In the genomic region with DNA sequence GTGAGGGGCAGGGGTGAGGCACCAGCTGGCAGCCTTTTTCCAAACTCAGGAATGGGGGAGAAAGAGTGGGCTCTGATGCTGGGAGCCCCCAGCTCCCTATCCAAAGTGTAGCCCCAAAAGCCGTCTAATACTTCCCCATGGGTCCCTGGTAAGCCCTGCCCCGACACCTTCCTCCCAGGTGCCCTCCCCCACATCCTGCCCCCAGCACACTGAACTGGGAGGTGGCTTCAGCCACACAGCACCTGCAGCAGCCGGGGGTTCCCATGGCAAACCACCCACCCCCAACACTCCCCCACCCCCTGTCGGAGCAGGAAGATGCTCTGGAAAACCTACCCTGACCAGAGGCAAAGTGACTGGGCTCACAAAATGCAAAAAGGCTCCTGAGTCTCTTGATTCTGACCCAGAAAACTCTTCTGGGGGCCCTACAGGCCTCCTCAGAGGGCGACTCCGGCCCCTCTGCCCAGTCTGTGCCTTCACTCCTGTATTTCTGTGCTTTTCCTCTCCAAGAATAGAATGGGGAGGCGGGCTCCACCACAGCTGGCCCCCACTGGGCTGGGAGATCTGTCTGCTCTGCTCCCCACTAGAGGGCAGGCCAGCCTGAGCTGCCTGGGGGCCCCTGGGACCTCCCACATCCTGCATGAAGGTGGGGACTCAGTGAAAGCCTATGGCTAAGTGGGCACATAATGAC, we compare ENCODE assay signal across 8 cellular contexts.
DNase-seq lines count a peak whose midpoint lies in the region; ATAC-seq, FAIRE-seq and TF ChIP-seq lines count a peak whose summit lies in the region.

No MANE protein-coding gene starts in this region.

- H2AFZ ChIP-seq in HCT116 (ENCODE audit: low read depth, low read length, poor library complexity, severe bottlenecking), result no peak overlapping the region
- H2AFZ ChIP-seq in SK-N-SH (ENCODE audit: low read depth), result no peak overlapping the region
- H2AFZ ChIP-seq in astrocyte (ENCODE audit: low read depth, low read length), result no peak overlapping the region
- H2AFZ ChIP-seq in mesenchymal stem cell (ENCODE audit: low read depth, low read length), result no peak overlapping the region

- FAIRE-seq in astrocyte (lab: Jason Lieb, UNC), result no peak

- no peak overlapping the region for H3K4ac ChIP-seq in mesenchymal stem cell (ENCODE audit: low read depth in 1 of 2, low read length in 2 of 2)

- peak; percentile 34 to 70 (median 69); a peak in 5 of 6 replicates for TF ChIP-seq CTCF in HCT116 (IDR thresholded peaks at IDR 0.05 in 2 of 3, conservative IDR thresholded peaks at IDR 0.05 in 1 of 3; ENCODE audit: borderline replicate concordance in 1 of 3, insufficient read depth in 1 of 3, low read depth in 2 of 3, low read length in 2 of 3)
- TF ChIP-seq CTCF in SK-N-SH (IDR thresholded peaks at IDR 0.05), result peak; percentile 50
- peak; percentile 20 for TF ChIP-seq CTCF in astrocyte (IDR thresholded peaks at IDR 0.05; ENCODE audit: insufficient read depth, low read depth, low read length)
- TF ChIP-seq CTCF in lower lobe of right lung (IDR thresholded peaks at IDR 0.05), result peak; percentile 34
- peak; percentile 55 for TF ChIP-seq CTCF in type B pancreatic cell (conservative IDR thresholded peaks at IDR 0.05)

- H3K9ac ChIP-seq in HCT116 (ENCODE audit: low read length) (no peak overlapping the region), SK-N-SH (no peak overlapping the region), astrocyte (ENCODE audit: low read length) (no peak overlapping the region), mesenchymal stem cell (ENCODE audit: low read length) (no peak overlapping the region)

- no peak for TF ChIP-seq EP300 in SK-N-SH (IDR thresholded peaks at IDR 0.05; ENCODE audit: borderline replicate concordance in 1 of 2, low read depth in 1 of 2, low read length in 1 of 2)

- intact Hi-C loops in HCT116 (cut with micrococcal nuclease), result no loop called here
- intact Hi-C loops in lower lobe of right lung (cut with DNase I), result loop anchor here (5.0 kb wide), 1 partner anchor 78 kb away; no protein-coding TSS in a partner anchor
- intact Hi-C loops in posterior vena cava (cut with DNase I), result no loop called here

- peak; percentile 47 for DNase-seq in Daoy (ENCODE audit: low read depth)
- DNase-seq in HCT116 (ENCODE audit: low read depth, low spot score), result no peak
- DNase-seq in SK-N-SH, result peak; percentile 77
- DNase-seq in astrocyte (ENCODE audit: low read depth), result no peak
- DNase-seq in lower lobe of right lung, result no peak
- DNase-seq in type B pancreatic cell (ENCODE audit: extremely low spot score, unreplicated experiment), result no peak
- DNase-seq in posterior vena cava (ENCODE audit: low spot score), result no peak
- DNase-seq in mesenchymal stem cell, result no peak

- H3K27me3 ChIP-seq in HCT116 (ENCODE audit: insufficient read depth, low read length) (no peaks in the 10 kb centered on the region), SK-N-SH (ENCODE audit: insufficient read depth) (no peaks in the 10 kb centered on the region), astrocyte (ENCODE audit: insufficient read depth, low read length) (no peaks in the 10 kb centered on the region), lower lobe of right lung (ENCODE audit: low read depth) (no peaks in the 10 kb centered on the region), mesenchymal stem cell (ENCODE audit: control insufficient read depth in 1 of 2, insufficient read depth in 1 of 2, low read length in 2 of 2) (no peaks in the 10 kb centered on the region)

- H4K20me1 ChIP-seq in HCT116 (ENCODE audit: insufficient read depth) (no peaks in the 10 kb centered on the region), SK-N-SH (ENCODE audit: insufficient read depth) (0 out of 2 replicates have a peak, but pooled peaks cover 5% of the 10 kb centered on the region), astrocyte (ENCODE audit: insufficient read depth, low read length) (peaks cover 62% of the 10 kb centered on the region)

- no peak overlapping the region for H2AK5ac ChIP-seq in mesenchymal stem cell (ENCODE audit: low read length, severe bottlenecking)

- H3K36me3 Mint-ChIP-seq in astrocyte (ENCODE audit: low read depth, unreplicated experiment), result peaks cover 3% of the 10 kb centered on the region
- no peaks in the 10 kb centered on the region for H3K36me3 Mint-ChIP-seq in type B pancreatic cell

- no peak for TF ChIP-seq POLR2A in HCT116 (IDR thresholded peaks at IDR 0.05; ENCODE audit: borderline replicate concordance, extremely low read depth, insufficient read depth, insufficient read length)

- H3K4me2 ChIP-seq in HCT116 (ENCODE audit: low read length) (no peak overlapping the region), SK-N-SH (no peak overlapping the region), astrocyte (ENCODE audit: low read length) (no peak overlapping the region), mesenchymal stem cell (ENCODE audit: low read length, poor library complexity, severe bottlenecking) (no peak overlapping the region)

- H3K9me3 Mint-ChIP-seq in astrocyte (ENCODE audit: unreplicated experiment), result peaks cover 5% of the 10 kb centered on the region
- no peaks in the 10 kb centered on the region for H3K9me3 Mint-ChIP-seq in type B pancreatic cell

- H3K4me1 Mint-ChIP-seq in astrocyte (ENCODE audit: low read depth, unreplicated experiment), result peaks cover 24% of the 10 kb centered on the region
- peaks cover 38% of the 10 kb centered on the region for H3K4me1 Mint-ChIP-seq in type B pancreatic cell (ENCODE audit: unreplicated experiment)

- CTCF ChIA-PET in HCT116 (lab: Charles Lee), result interaction anchor here (1.5 kb wide), 1 partner anchor 10 kb away, joined by 5 read pairs; no protein-coding TSS in a partner anchor
- CTCF ChIA-PET in SK-N-SH (lab: Yijun Ruan, JAX), result interaction anchor here (0.6 to 2.8 kb wide), 13 partner anchors 9 to 154 kb away, joined by 3 to 10 read pairs (median 6); no protein-coding TSS in a partner anchor

- no peak overlapping the region for H4K91ac ChIP-seq in mesenchymal stem cell (ENCODE audit: low read length)

- TF ChIP-seq RAD21 in HCT116 (IDR thresholded peaks at IDR 0.05; ENCODE audit: low read depth) (peak; percentile 66), SK-N-SH (IDR thresholded peaks at IDR 0.05; ENCODE audit: low read length) (peak; percentile 48)

- no peak overlapping the region for H2BK120ac ChIP-seq in mesenchymal stem cell (ENCODE audit: low read depth, low read length)

- no peak overlapping the region for H3K23ac ChIP-seq in mesenchymal stem cell (ENCODE audit: low read length in 2 of 2)

- no peak overlapping the region for H2BK12ac ChIP-seq in mesenchymal stem cell (ENCODE audit: low read length in 2 of 2)

- H3K27ac ChIP-seq in HCT116 (ENCODE audit: low read depth, low read length), result no peak overlapping the region
- peak overlapping the region in 1 of 2 experiments; percentile 4; a peak in 1 of 4 replicates for H3K27ac ChIP-seq in SK-N-SH (ENCODE audit: low read depth in 2 of 2, low read length in 1 of 2)
- H3K27ac ChIP-seq in astrocyte (ENCODE audit: low read depth, low read length), result no peak overlapping the region
- no peak overlapping the region for H3K27ac ChIP-seq in lower lobe of right lung
- H3K27ac ChIP-seq in mesenchymal stem cell (ENCODE audit: low read length, poor library complexity, severe bottlenecking), result no peak overlapping the region

- H2BK15ac ChIP-seq in mesenchymal stem cell (ENCODE audit: low read depth, poor library complexity, severe bottlenecking), result no peak overlapping the region

- no peaks in the 10 kb centered on the region for H3F3A ChIP-seq in SK-N-SH (replicated peaks; ENCODE audit: insufficient read depth)

- no peak overlapping the region for H4K8ac ChIP-seq in mesenchymal stem cell (ENCODE audit: low read length)

- H3K9me2 ChIP-seq in HCT116 (ENCODE audit: insufficient read depth) (no peaks in the 10 kb centered on the region), SK-N-SH (no peaks in the 10 kb centered on the region)

- ATAC-seq in HCT116 (peak; percentile 73), lower lobe of right lung (peak in 1 of 2 donors; percentile 34)

- H3K79me2 ChIP-seq in HCT116 (ENCODE audit: insufficient read depth, low read length) (peaks cover 11% of the 10 kb centered on the region; the same call in 1 of the 2 replicates), SK-N-SH (ENCODE audit: insufficient read depth) (no peaks in the 10 kb centered on the region), astrocyte (ENCODE audit: insufficient read depth, low read length) (no peaks in the 10 kb centered on the region)

- no peak overlapping the region for H3K4me3 Mint-ChIP-seq in astrocyte (ENCODE audit: unreplicated experiment)
- no peak overlapping the region for H3K4me3 Mint-ChIP-seq in type B pancreatic cell

- H3K4me3 ChIP-seq in HCT116 (replicated peaks in 1 of 2; ENCODE audit: low read depth in 1 of 2, low read length in 2 of 2) (no peak overlapping the region), SK-N-SH (ENCODE audit: low read depth in 2 of 2, low read length in 1 of 2) (no peak overlapping the region), astrocyte (ENCODE audit: insufficient read depth, low read depth, low read length) (no peak overlapping the region), lower lobe of right lung (no peak overlapping the region), mesenchymal stem cell (ENCODE audit: insufficient read depth in 1 of 2, low read depth in 1 of 2, low read length in 2 of 2) (no peak overlapping the region)

- no peak overlapping the region for H3K18ac ChIP-seq in mesenchymal stem cell (ENCODE audit: low read depth in 1 of 2, low read length in 2 of 2)

- BruUV-seq in HCT116 (replicated peaks; lab: Mats Ljungman, UMichigan), result no TSS peak

- no peak overlapping the region for H3K27ac Mint-ChIP-seq in astrocyte (ENCODE audit: unreplicated experiment)
- H3K27ac Mint-ChIP-seq in type B pancreatic cell, result no peak overlapping the region

- H3K9me3 ChIP-seq in HCT116 (ENCODE audit: control insufficient read depth in 1 of 2, insufficient read depth in 1 of 2, low read depth in 1 of 2, low read length in 2 of 2) (no peaks in the 10 kb centered on the region), SK-N-SH (no peaks in the 10 kb centered on the region), astrocyte (ENCODE audit: insufficient read depth, low read depth, low read length) (no peaks in the 10 kb centered on the region), lower lobe of right lung (no peaks in the 10 kb centered on the region), mesenchymal stem cell (ENCODE audit: control insufficient read depth, low read length) (no peaks in the 10 kb centered on the region)

- no peaks in the 10 kb centered on the region for H3K36me3 ChIP-seq in HCT116 (ENCODE audit: control insufficient read depth in 1 of 2, insufficient read depth in 2 of 2, low read length in 2 of 2)
- H3K36me3 ChIP-seq in SK-N-SH (replicated peaks in 1 of 2; ENCODE audit: control insufficient read depth in 1 of 2, insufficient read depth in 2 of 2, low read length in 1 of 2), result no peaks in the 10 kb centered on the region
- H3K36me3 ChIP-seq in astrocyte (ENCODE audit: insufficient read depth, low read length), result no peaks in the 10 kb centered on the region
- no peaks in the 10 kb centered on the region for H3K36me3 ChIP-seq in lower lobe of right lung
- no peaks in the 10 kb centered on the region for H3K36me3 ChIP-seq in mesenchymal stem cell (ENCODE audit: control insufficient read depth in 1 of 2, insufficient read depth in 2 of 2, low read depth in 1 of 2, low read length in 2 of 2)

- POLR2A ChIA-PET in HCT116 (lab: Charles Lee), result no interaction called here
- POLR2A ChIA-PET in SK-N-SH (lab: Yijun Ruan, JAX), result no interaction called here

- no peak overlapping the region for H3K14ac ChIP-seq in mesenchymal stem cell (ENCODE audit: low read length in 2 of 2)

- H2BK5ac ChIP-seq in mesenchymal stem cell (ENCODE audit: low read depth, low read length, poor library complexity, severe bottlenecking), result no peak overlapping the region

- H3K4me1 ChIP-seq in HCT116 (ENCODE audit: control insufficient read depth in 1 of 2, insufficient read depth in 2 of 2, low read length in 2 of 2) (peaks cover 32 to 56% of the 10 kb centered on the region in 2 experiments), SK-N-SH (ENCODE audit: control insufficient read depth in 1 of 2, insufficient read depth in 2 of 2, low read depth in 1 of 2, low read length in 1 of 2) (peaks cover 8 to 55% of the 10 kb centered on the region in 2 experiments; a peak in 3 of 4 replicates), astrocyte (ENCODE audit: insufficient read depth, low read length) (peaks cover 23% of the 10 kb centered on the region), lower lobe of right lung (peaks cover 48% of the 10 kb centered on the region), mesenchymal stem cell (ENCODE audit: control insufficient read depth, insufficient read depth, low read depth, low read length) (peaks cover 37% of the 10 kb centered on the region)

- H3K79me1 ChIP-seq in mesenchymal stem cell (replicated peaks; ENCODE audit: low read length, poor library complexity, severe bottlenecking), result no peaks in the 10 kb centered on the region

- peaks cover 49% of the 10 kb centered on the region for H3K27me3 Mint-ChIP-seq in astrocyte (ENCODE audit: low read depth, unreplicated experiment)
- no peaks in the 10 kb centered on the region for H3K27me3 Mint-ChIP-seq in type B pancreatic cell

- RAD21 ChIA-PET in HCT116 (lab: Charles Lee; ENCODE audit: low non-redundant PET in 1 of 2, low total read pairs in 2 of 2, uncharacterized antibody in 2 of 2, unreplicated experiment in 2 of 2), result no interaction called here

- 78% methylated on average over 4 of the region's 7 CpGs for WGBS in SK-N-SH (ENCODE audit: low lambda C conversion rate)
- 85% methylated on average over 7 of the region's 7 CpGs for WGBS in mesenchymal stem cell

Comparison
In these comparisons a context has a peak if more than half of its experiments do, and no peak if none do; other contexts are left out.
1. DNase-seq: peak in Daoy (single experiment) and SK-N-SH (single experiment); none in HCT116 (single experiment), astrocyte (single experiment), lower lobe of right lung (single experiment), type B pancreatic cell (single experiment), posterior vena cava (single experiment) and mesenchymal stem cell (single experiment).
2. Peak in every context shown above with its lines, with median percentiles within 50 percentile points of each other: CTCF ChIP-seq.